ENCODE assay signal across 1 cellular context in the genomic region with DNA sequence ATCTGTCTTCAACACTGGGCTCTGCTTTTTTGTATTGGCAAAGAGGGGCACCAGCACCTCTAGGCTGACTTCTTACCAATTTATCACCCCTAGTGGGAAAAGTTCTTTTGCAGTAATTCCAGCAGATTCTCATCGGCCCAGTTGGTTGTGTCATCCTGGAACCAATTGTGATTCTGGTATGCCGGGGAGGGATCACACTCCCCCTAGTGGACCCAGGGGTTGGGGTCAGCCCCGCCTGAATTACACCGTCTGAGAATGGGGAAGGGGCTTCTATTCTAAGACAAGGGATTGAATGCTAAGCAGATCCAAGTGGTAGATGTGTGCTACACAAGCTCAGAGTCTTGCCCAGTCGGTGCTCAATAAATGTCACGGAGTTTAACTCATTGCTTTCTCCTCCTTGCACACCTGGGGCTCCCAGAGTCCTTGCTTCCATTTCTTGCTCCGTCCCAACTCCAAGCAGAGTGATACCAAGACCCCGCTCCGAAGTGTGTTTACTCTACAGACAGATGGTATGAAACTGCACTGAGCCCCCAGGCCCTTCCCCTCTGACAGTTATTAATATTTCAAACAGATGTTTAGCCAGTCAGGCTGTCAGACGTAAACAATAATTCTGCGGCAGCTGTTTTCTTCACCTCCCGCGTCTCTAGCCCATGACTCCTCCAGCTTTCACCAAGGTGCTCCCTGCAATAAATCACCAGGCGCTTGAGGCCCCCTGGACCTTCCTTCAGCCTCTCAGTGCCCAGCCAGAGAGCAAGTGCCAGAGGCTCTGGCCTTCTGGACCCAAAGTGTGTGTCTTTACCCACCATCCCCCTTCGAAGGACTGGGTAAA.
TF ChIP-seq lines count a peak whose summit lies in the region.

No MANE protein-coding gene starts in this region.

TF ChIP-seq in K562, 482 proteins besides CTCF, POLR2A, EP300 and RAD21 (continued from another document and continues in another):
- TF ChIP-seq, protein P1, sequence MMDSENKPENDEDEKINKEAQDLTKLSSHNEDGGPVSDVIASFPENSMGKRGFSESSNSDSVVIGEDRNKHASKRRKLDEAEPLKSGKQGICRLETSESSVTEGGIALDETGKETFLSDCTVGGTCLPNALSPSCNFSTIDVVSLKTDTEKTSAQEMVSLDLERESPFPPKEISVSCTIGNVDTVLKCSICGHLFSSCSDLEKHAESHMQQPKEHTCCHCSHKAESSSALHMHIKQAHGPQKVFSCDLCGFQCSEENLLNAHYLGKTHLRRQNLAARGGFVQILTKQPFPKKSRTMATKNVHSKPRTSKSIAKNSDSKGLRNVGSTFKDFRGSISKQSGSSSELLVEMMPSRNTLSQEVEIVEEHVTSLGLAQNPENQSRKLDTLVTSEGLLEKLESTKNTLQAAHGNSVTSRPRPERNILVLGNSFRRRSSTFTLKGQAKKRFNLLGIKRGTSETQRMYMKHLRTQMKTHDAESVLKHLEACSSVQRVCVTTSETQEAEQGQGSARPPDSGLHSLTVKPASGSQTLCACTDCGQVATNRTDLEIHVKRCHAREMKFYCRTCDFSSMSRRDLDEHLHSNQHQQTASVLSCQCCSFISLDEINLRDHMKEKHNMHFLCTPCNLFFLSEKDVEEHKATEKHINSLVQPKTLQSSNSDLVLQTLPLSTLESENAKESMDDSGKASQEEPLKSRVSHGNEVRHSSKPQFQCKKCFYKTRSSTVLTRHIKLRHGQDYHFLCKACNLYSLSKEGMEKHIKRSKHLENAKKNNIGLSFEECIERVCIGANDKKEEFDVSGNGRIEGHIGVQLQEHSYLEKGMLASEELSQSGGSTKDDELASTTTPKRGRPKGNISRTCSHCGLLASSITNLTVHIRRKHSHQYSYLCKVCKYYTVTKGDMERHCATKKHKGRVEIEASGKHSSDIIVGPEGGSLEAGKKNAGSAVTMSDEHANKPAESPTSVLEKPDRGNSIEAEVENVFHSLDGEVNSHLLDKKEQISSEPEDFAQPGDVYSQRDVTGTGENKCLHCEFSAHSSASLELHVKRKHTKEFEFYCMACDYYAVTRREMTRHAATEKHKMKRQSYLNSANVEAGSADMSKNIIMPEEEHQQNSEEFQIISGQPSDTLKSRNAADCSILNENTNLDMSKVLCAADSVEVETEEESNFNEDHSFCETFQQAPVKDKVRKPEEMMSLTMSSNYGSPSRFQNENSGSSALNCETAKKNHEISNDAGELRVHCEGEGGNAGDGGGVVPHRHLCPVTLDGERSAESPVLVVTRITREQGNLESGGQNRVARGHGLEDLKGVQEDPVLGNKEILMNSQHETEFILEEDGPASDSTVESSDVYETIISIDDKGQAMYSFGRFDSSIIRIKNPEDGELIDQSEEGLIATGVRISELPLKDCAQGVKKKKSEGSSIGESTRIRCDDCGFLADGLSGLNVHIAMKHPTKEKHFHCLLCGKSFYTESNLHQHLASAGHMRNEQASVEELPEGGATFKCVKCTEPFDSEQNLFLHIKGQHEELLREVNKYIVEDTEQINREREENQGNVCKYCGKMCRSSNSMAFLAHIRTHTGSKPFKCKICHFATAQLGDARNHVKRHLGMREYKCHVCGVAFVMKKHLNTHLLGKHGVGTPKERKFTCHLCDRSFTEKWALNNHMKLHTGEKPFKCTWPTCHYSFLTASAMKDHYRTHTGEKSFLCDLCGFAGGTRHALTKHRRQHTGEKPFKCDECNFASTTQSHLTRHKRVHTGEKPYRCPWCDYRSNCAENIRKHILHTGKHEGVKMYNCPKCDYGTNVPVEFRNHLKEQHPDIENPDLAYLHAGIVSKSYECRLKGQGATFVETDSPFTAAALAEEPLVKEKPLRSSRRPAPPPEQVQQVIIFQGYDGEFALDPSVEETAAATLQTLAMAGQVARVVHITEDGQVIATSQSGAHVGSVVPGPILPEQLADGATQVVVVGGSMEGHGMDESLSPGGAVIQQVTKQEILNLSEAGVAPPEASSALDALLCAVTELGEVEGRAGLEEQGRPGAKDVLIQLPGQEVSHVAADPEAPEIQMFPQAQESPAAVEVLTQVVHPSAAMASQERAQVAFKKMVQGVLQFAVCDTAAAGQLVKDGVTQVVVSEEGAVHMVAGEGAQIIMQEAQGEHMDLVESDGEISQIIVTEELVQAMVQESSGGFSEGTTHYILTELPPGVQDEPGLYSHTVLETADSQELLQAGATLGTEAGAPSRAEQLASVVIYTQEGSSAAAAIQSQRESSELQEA (IDR thresholded peaks at IDR 0.05; ENCODE audit: low read depth): no peak
- TF ChIP-seq MBD2 (IDR thresholded peaks at IDR 0.05; ENCODE audit: borderline replicate concordance, low read depth) (no peak), BACH1 (tag; IDR thresholded peaks at IDR 0.05) (no peak), ZNF354B (CRISPR knock-in tag; IDR thresholded peaks at IDR 0.05) (no peak), GATA2 (CRISPR knock-in tag; IDR thresholded peaks at IDR 0.05) (no peak), ZNF263 (CRISPR knock-in tag; IDR thresholded peaks at IDR 0.05; ENCODE audit: borderline replicate concordance) (peak; percentile 93), IFI16 (CRISPR knock-in tag; IDR thresholded peaks at IDR 0.05) (no peak), ARNT (IDR thresholded peaks at IDR 0.05) (peak; percentile 10 to 37; a peak in 2 of 4 replicates), LEF1 (IDR thresholded peaks at IDR 0.05) (no peak), ZNF347 (CRISPR knock-in tag; IDR thresholded peaks at IDR 0.05; ENCODE audit: low read depth) (no peak), NCOA2 (IDR thresholded peaks at IDR 0.05; ENCODE audit: partially characterized antibody in 2 of 2) (no peak), ARHGAP35 (IDR thresholded peaks at IDR 0.05; ENCODE audit: partially characterized antibody) (no peak), CBFB (CRISPR knock-in tag; IDR thresholded peaks at IDR 0.05) (0 out of 2 replicates have a peak, but pooled peaks have one; percentile 14), ZNF431 (CRISPR knock-in tag; IDR thresholded peaks at IDR 0.05) (no peak), SMARCE1 (IDR thresholded peaks at IDR 0.05) (0 out of 2 replicates have a peak, but pooled peaks have one; percentile 20), MEIS2 (IDR thresholded peaks at IDR 0.05; ENCODE audit: partially characterized antibody) (peak; percentile 79), CHD1 (IDR thresholded peaks at IDR 0.05; ENCODE audit: low read length) (no peak), MXI1 (IDR thresholded peaks at IDR 0.05; ENCODE audit: low read depth, low read length) (no peak), CREM (IDR thresholded peaks at IDR 0.05; ENCODE audit: low read depth) (0 out of 2 replicates have a peak, but pooled peaks have one; percentile 30), SP1 (CRISPR knock-in tag; IDR thresholded peaks at IDR 0.05) (no peak), BRCA1 (IDR thresholded peaks at IDR 0.05) (no peak), BRCA1 (CRISPR knock-in tag; IDR thresholded peaks at IDR 0.05) (no peak), SMARCA4 (IDR thresholded peaks at IDR 0.05) (peak; percentile 28; the same call in 1 of the 2 replicates), KDM1A (IDR thresholded peaks at IDR 0.05) (no peak), ILK (tag; IDR thresholded peaks at IDR 0.05; ENCODE audit: borderline replicate concordance, low read depth) (no peak)
- TF ChIP-seq, protein P2, sequence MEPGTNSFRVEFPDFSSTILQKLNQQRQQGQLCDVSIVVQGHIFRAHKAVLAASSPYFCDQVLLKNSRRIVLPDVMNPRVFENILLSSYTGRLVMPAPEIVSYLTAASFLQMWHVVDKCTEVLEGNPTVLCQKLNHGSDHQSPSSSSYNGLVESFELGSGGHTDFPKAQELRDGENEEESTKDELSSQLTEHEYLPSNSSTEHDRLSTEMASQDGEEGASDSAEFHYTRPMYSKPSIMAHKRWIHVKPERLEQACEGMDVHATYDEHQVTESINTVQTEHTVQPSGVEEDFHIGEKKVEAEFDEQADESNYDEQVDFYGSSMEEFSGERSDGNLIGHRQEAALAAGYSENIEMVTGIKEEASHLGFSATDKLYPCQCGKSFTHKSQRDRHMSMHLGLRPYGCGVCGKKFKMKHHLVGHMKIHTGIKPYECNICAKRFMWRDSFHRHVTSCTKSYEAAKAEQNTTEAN (CRISPR knock-in tag; IDR thresholded peaks at IDR 0.05): 0 out of 2 replicates have a peak, but pooled peaks have one; percentile 59
- TF ChIP-seq, protein P3, sequence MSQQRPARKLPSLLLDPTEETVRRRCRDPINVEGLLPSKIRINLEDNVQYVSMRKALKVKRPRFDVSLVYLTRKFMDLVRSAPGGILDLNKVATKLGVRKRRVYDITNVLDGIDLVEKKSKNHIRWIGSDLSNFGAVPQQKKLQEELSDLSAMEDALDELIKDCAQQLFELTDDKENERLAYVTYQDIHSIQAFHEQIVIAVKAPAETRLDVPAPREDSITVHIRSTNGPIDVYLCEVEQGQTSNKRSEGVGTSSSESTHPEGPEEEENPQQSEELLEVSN (IDR thresholded peaks at IDR 0.05; ENCODE audit: borderline replicate concordance in 1 of 2, extremely low read depth in 1 of 2, insufficient read depth in 1 of 2, insufficient read length in 1 of 2, low read depth in 1 of 2, low read length in 1 of 2, poor library complexity in 1 of 2, severe bottlenecking in 1 of 2): no peak
- TF ChIP-seq, protein P4, sequence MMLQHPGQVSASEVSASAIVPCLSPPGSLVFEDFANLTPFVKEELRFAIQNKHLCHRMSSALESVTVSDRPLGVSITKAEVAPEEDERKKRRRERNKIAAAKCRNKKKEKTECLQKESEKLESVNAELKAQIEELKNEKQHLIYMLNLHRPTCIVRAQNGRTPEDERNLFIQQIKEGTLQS (IDR thresholded peaks at IDR 0.05): 0 out of 2 replicates have a peak, but pooled peaks have one; percentile 30
- TF ChIP-seq, protein P4 (CRISPR knock-in tag; conservative IDR thresholded peaks at IDR 0.05): no peak
- TF ChIP-seq, protein P5, sequence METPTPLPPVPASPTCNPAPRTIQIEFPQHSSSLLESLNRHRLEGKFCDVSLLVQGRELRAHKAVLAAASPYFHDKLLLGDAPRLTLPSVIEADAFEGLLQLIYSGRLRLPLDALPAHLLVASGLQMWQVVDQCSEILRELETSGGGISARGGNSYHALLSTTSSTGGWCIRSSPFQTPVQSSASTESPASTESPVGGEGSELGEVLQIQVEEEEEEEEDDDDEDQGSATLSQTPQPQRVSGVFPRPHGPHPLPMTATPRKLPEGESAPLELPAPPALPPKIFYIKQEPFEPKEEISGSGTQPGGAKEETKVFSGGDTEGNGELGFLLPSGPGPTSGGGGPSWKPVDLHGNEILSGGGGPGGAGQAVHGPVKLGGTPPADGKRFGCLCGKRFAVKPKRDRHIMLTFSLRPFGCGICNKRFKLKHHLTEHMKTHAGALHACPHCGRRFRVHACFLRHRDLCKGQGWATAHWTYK (CRISPR knock-in tag; IDR thresholded peaks at IDR 0.05): no peak
- TF ChIP-seq, protein P6, sequence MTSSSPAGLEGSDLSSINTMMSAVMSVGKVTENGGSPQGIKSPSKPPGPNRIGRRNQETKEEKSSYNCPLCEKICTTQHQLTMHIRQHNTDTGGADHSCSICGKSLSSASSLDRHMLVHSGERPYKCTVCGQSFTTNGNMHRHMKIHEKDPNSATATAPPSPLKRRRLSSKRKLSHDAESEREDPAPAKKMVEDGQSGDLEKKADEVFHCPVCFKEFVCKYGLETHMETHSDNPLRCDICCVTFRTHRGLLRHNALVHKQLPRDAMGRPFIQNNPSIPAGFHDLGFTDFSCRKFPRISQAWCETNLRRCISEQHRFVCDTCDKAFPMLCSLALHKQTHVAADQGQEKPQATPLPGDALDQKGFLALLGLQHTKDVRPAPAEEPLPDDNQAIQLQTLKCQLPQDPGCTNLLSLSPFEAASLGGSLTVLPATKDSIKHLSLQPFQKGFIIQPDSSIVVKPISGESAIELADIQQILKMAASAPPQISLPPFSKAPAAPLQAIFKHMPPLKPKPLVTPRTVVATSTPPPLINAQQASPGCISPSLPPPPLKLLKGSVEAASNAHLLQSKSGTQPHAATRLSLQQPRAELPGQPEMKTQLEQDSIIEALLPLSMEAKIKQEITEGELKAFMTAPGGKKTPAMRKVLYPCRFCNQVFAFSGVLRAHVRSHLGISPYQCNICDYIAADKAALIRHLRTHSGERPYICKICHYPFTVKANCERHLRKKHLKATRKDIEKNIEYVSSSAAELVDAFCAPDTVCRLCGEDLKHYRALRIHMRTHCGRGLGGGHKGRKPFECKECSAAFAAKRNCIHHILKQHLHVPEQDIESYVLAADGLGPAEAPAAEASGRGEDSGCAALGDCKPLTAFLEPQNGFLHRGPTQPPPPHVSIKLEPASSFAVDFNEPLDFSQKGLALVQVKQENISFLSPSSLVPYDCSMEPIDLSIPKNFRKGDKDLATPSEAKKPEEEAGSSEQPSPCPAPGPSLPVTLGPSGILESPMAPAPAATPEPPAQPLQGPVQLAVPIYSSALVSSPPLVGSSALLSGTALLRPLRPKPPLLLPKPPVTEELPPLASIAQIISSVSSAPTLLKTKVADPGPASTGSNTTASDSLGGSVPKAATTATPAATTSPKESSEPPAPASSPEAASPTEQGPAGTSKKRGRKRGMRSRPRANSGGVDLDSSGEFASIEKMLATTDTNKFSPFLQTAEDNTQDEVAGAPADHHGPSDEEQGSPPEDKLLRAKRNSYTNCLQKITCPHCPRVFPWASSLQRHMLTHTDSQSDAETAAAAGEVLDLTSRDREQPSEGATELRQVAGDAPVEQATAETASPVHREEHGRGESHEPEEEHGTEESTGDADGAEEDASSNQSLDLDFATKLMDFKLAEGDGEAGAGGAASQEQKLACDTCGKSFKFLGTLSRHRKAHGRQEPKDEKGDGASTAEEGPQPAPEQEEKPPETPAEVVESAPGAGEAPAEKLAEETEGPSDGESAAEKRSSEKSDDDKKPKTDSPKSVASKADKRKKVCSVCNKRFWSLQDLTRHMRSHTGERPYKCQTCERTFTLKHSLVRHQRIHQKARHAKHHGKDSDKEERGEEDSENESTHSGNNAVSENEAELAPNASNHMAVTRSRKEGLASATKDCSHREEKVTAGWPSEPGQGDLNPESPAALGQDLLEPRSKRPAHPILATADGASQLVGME (CRISPR knock-in tag; IDR thresholded peaks at IDR 0.05): no peak
- TF ChIP-seq, protein P7, sequence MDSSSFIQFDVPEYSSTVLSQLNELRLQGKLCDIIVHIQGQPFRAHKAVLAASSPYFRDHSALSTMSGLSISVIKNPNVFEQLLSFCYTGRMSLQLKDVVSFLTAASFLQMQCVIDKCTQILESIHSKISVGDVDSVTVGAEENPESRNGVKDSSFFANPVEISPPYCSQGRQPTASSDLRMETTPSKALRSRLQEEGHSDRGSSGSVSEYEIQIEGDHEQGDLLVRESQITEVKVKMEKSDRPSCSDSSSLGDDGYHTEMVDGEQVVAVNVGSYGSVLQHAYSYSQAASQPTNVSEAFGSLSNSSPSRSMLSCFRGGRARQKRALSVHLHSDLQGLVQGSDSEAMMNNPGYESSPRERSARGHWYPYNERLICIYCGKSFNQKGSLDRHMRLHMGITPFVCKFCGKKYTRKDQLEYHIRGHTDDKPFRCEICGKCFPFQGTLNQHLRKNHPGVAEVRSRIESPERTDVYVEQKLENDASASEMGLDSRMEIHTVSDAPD (CRISPR knock-in tag; IDR thresholded peaks at IDR 0.05): no peak
- TF ChIP-seq, protein P8, sequence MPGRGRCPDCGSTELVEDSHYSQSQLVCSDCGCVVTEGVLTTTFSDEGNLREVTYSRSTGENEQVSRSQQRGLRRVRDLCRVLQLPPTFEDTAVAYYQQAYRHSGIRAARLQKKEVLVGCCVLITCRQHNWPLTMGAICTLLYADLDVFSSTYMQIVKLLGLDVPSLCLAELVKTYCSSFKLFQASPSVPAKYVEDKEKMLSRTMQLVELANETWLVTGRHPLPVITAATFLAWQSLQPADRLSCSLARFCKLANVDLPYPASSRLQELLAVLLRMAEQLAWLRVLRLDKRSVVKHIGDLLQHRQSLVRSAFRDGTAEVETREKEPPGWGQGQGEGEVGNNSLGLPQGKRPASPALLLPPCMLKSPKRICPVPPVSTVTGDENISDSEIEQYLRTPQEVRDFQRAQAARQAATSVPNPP (IDR thresholded peaks at IDR 0.05; ENCODE audit: borderline replicate concordance, insufficient read depth, insufficient read length): no peak
